ENCODE assay signal across 13 cellular contexts in the genomic region with DNA sequence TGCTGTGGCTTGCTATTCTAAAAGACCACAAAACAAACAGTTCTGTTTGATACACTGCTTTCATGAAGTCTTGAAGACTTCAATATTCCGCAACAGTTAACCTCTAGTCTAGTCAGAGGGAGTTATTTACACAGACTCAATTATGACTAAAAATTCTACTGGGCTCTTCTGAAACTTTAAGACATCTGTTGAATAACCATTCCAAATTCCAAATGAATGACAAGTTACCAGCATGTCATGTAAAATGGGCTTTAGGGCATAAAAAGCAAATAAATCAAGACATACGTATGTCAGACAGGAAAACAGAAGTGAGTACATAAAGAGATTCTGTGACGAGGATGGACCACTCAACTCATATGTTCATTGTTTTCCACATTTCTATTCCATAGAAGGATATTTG.
A peak's percentile ranks its signal among the peaks of the same experiment; 100 is the strongest.
DNase-seq lines count a peak whose midpoint lies in the region; ATAC-seq and TF ChIP-seq lines count a peak whose summit lies in the region.
"Had no signal": no experiment of that assay in that cellular context is flagged by ENCODE, and none has a peak within 500 bp of the region (broad histone marks: within the 10 kb centered on the region; RNA-seq: fewer than 3 reads in every experiment).

No MANE protein-coding gene starts in this region.

- DNase-seq in AG20443 (ENCODE audit: low spot score) (peak; percentile 14), NCI-H226 (peak; percentile 32), dedifferentiated amniotic fluid mesenchymal stem cell (ENCODE audit: extremely low spot score) (peak; percentile 67), myocyte (ENCODE audit: low read depth) (peak; percentile 48), sigmoid colon (no peak)
- DNase-seq in stimulated activated naive CD4-positive, alpha-beta T cell treated with Interleukin-2 at 50 U/mL for 16 hours (lab: John Stamatoyannopoulos, UW), result no peak
- DNase-seq: activated naive CD4-positive, alpha-beta T cell; NCI-H1436; NCI-H82; stimulated activated naive CD8-positive, alpha-beta T cell treated with anti-CD3 and anti-CD28 coated beads, Interleukin-15, Interleukin-2, amounts not matched to agents 100 U/mL and 50 U/mL, for 24 hours had no signal

- no peaks in the 10 kb centered on the region for H3K9me3 ChIP-seq in sigmoid colon

- no peak for TF ChIP-seq CTCF in sigmoid colon (IDR thresholded peaks at IDR 0.05)

- no peak overlapping the region for H3K27ac ChIP-seq in sigmoid colon

- 85 to 88% methylated on average over 3 of the region's 3 CpGs for WGBS in sigmoid colon, 2 donors

- peaks cover 0 to 15% (median 0%) of the 10 kb centered on the region in 4 donors for H3K4me1 ChIP-seq in sigmoid colon

- intact Hi-C loops in sigmoid colon (cut with DNase I), result loop anchor here (5.0 to 10.0 kb wide), 2 partner anchors 95 to 478 kb away; partner anchors contain the start of genes PLOD2 and PLSCR1

- no peak overlapping the region for H3K4me3 ChIP-seq in sigmoid colon

- ATAC-seq in GM19023 (IDR thresholded peaks at IDR 0.05; ENCODE audit: unreplicated experiment) (no peak), GM18519 (IDR thresholded peaks at IDR 0.05; ENCODE audit: low FRiP score, unreplicated experiment) (no peak)
- ATAC-seq: esophagus mucosa; stimulated activated naive CD8-positive, alpha-beta T cell treated with anti-CD3 and anti-CD28 coated beads, Interleukin-15, Interleukin-2, amounts not matched to agents 100 U/mL and 50 U/mL, for 24 hours had no signal

- no peaks in the 10 kb centered on the region for H3K27me3 ChIP-seq in sigmoid colon

- TF ChIP-seq EP300 in sigmoid colon (IDR thresholded peaks at IDR 0.05), result no peak

- peaks cover 0 to 44% (median 5%) of the 10 kb centered on the region in 4 donors for H3K36me3 ChIP-seq in sigmoid colon

- TF ChIP-seq POLR2A in sigmoid colon (IDR thresholded peaks at IDR 0.05), result no peak

Comparison
In these comparisons a context has a peak if more than half of its experiments do, and no peak if none do; other contexts are left out.
1. DNase-seq: peak in AG20443 (single experiment), NCI-H226 (single experiment), dedifferentiated amniotic fluid mesenchymal stem cell (single experiment) and myocyte (single experiment); none in sigmoid colon (single experiment) and stimulated activated naive CD4-positive, alpha-beta T cell treated with Interleukin-2 at 50 U/mL for 16 hours (single experiment).